ENCODE assay signal across 1 cellular context in the genomic region with DNA sequence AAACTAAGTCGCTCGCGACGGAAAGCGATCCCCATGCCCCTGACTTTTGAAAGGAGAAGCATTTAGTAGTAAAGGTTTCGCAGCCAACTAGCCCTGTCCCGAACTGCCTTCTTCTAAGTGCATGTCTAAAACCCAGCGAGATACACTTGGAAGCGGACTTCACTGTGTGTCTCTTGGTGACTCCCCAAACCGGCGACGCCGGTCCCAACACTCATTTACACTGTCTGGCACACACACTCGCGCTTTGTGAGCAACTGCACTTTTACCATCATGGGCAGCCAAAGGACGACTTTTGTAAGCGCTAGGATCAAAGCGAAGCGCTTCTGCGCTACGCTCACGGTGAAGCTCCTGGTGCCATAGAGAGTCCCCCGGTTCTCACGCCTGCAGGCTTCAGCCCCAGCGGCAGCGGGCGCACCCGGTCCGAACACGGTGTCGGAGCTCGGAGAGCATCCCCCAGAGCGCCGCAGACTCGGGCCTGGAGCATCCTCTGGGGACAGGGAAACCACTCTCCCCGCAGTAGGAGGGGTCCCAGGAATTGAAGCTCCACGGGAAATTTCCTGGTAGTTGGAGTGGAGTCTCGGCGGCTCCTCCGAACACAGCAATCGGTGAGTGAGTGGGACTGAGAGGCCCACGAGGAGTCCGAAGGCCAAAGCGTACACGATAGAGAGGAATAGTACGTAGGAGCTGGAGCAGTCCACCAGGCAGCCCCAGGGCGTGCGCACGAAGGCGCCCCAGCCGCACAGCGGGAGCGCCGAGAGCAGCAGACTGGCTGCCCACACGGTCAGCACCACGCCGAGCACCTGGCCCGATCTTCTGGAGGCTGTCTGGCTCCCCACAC.
A peak's percentile ranks its signal among the peaks of the same experiment; 100 is the strongest.
TF ChIP-seq lines count a peak whose summit lies in the region.

No MANE protein-coding gene starts in this region.

TF ChIP-seq in H1, 55 proteins besides CTCF, POLR2A, EP300 and RAD21:
- TF ChIP-seq RFX5 (IDR thresholded peaks at IDR 0.05; ENCODE audit: borderline replicate concordance, low read depth, low read length) (no peak), RBBP5 (IDR thresholded peaks at IDR 0.05; ENCODE audit: borderline replicate concordance, low read depth, low read length) (0 out of 2 replicates have a peak, but pooled peaks have one; percentile 10), ASH2L (IDR thresholded peaks at IDR 0.05; ENCODE audit: low read length) (peak; percentile 49), KDM1A (IDR thresholded peaks at IDR 0.05; ENCODE audit: borderline replicate concordance, low read length) (no peak), KDM4A (IDR thresholded peaks at IDR 0.05; ENCODE audit: low read depth, low read length, severe bottlenecking) (peak; percentile 82), EZH2 (IDR thresholded peaks at IDR 0.05; ENCODE audit: low read depth, low read length, severe bottlenecking) (peak; percentile 77), MAX (IDR thresholded peaks at IDR 0.05) (peak; percentile 21; the same call in 1 of the 2 replicates), SUZ12 (IDR thresholded peaks at IDR 0.05; ENCODE audit: low read length) (peak; percentile 66)
